In the genomic region with DNA sequence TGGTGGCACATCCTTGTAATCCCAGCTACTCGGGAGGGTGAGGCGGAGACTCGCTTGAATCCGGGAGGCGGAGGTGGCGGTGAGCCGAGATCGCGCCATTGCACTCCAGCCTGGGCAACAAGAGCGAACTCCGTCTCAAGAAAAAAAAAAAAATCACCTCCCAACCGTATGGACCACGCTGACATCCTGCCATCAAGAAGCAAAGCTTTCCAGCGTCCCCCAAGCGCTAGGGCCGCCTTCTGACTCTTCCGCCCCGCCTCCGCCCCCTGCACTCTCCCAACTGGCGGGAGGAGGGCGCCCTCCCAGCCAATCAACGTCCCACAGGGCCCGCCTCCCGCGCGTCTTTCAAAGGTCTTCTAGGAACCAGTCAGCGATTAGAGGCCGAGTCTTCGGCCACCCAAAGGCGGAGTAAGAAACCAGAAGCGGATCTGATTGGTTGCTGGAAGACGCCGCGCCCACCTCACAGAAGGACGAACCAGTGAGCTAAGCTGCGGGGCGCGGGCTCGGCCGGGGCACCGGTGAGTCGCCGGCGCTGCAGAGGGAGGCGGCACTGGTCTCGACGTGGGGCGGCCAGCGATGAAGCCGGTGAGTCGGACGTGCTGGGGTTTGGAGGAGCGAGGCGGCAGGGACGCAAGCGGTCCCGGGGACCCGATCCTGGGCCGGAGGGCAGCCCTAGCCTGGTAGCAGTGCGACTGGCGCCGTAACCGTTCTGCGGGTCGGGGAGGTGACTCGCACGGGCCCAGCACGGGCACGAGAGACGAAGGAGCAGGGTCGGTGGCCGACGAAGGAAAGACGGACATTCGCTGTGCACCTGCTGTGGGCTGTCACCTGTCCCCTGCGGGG, we compare ENCODE assay signal across 8 cellular contexts. TPM values are rescaled to one million over a fixed set of nuclear protein-coding genes. Genes with fewer than 3 reads are reported as not detected.
DNase-seq lines count a peak whose midpoint lies in the region; ATAC-seq and TF ChIP-seq lines count a peak whose summit lies in the region.

A gene with protein sequence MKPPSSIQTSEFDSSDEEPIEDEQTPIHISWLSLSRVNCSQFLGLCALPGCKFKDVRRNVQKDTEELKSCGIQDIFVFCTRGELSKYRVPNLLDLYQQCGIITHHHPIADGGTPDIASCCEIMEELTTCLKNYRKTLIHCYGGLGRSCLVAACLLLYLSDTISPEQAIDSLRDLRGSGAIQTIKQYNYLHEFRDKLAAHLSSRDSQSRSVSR (plus strand): TSS at position 515 of the 843 bp plus-strand sequence. CDS start 62 bp downstream, at position 577.

- 1% methylated on average over 65 to 76 of the region's 76 CpGs for WGBS in ovary, 3 donors
- 1% methylated on average over 57 to 69 of the region's 76 CpGs for WGBS in tibial nerve, 2 donors

- H3K4me3 Mint-ChIP-seq in activated naive CD8-positive, alpha-beta T cell: peak within 1 kb of the TSS; percentile 85

- H3K4me1 Mint-ChIP-seq in activated naive CD8-positive, alpha-beta T cell (ENCODE audit: low read depth): peaks cover 13% of the 10 kb centered on the region

- H3K27me3 Mint-ChIP-seq in activated naive CD8-positive, alpha-beta T cell: no peaks in the 10 kb centered on the region

- intact Hi-C loops in head of caudate nucleus (cut with DNase I): no loop called here
- intact Hi-C loops in ovary (cut with DNase I): no loop called here

- H3K36me3 Mint-ChIP-seq in activated naive CD8-positive, alpha-beta T cell: no peaks in the 10 kb centered on the region

- TF ChIP-seq CTCF in GM12865 (IDR thresholded peaks at IDR 0.05; ENCODE audit: insufficient read depth, low read depth, low read length, missing control alignments): peak; percentile 16
- peak; percentile 36 to 65 (median 63) for TF ChIP-seq CTCF in ovary (IDR thresholded peaks at IDR 0.05)
- TF ChIP-seq CTCF in tibial nerve (IDR thresholded peaks at IDR 0.05): peak; percentile 58 to 84 (median 63)

- DNase-seq in GM12865 (ENCODE audit: low read depth): peak; percentile 99
- peak; percentile 98 for DNase-seq in NCI-H1105 (lab: John Stamatoyannopoulos, UW)
- DNase-seq in SKM-1 treated with dmso at 0.1 percent for 144 hours (lab: John Stamatoyannopoulos, UW; ENCODE audit: unreplicated experiment): peak; percentile 90
- peak; percentile 94 to 99 (median 98) for DNase-seq in head of caudate nucleus
- DNase-seq in ovary: peak; percentile 96 to 98 (median 96)
- peak; percentile 97 to 98 for DNase-seq in tibial nerve (ENCODE audit: low spot score in 2 of 2)

- H3K9me3 Mint-ChIP-seq in activated naive CD8-positive, alpha-beta T cell (ENCODE audit: low read depth): no peaks in the 10 kb centered on the region

- H3K4me1 ChIP-seq in ovary (ENCODE audit: insufficient read depth): no peaks in the 10 kb centered on the region
- peaks cover 0 to 14% (median 0%) of the 10 kb centered on the region in 4 donors for H3K4me1 ChIP-seq in tibial nerve

- no peaks in the 10 kb centered on the region for H3K36me3 ChIP-seq in ovary
- H3K36me3 ChIP-seq in tibial nerve: no peaks in the 10 kb centered on the region

- TF ChIP-seq EP300 in ovary (IDR thresholded peaks at IDR 0.05): no peak
- TF ChIP-seq EP300 in tibial nerve (IDR thresholded peaks at IDR 0.05): peak; percentile 60 to 84

- peak within 1 kb of the TSS; percentile 75 for H3K4me3 ChIP-seq in GM12865 (ENCODE audit: low read depth, low read length)
- peak within 1 kb of the TSS; percentile 49 for H3K4me3 ChIP-seq in ovary
- peak within 1 kb of the TSS; percentile 42 to 85 (median 62) for H3K4me3 ChIP-seq in tibial nerve

- H3K27ac Mint-ChIP-seq in activated naive CD8-positive, alpha-beta T cell: peak within 1 kb of the TSS; percentile 5

- no peaks in the 10 kb centered on the region for H3K27me3 ChIP-seq in ovary
- H3K27me3 ChIP-seq in tibial nerve: no peaks in the 10 kb centered on the region

- H3K9me3 ChIP-seq in ovary (no peaks in the 10 kb centered on the region), tibial nerve (no peaks in the 10 kb centered on the region)

- peak; percentile 98 for ATAC-seq in HG02642 (IDR thresholded peaks at IDR 0.05; ENCODE audit: poor library complexity, unreplicated experiment)

- peak; percentile 43 for TF ChIP-seq POLR2A in ovary (IDR thresholded peaks at IDR 0.05)
- TF ChIP-seq POLR2A in tibial nerve (IDR thresholded peaks at IDR 0.05): peak in 1 of 2 donors; percentile 80

- H3K27ac ChIP-seq in ovary: no peak within 1 kb of the TSS
- peak within 1 kb of the TSS in 2 of 4 donors; percentile 30 to 68 for H3K27ac ChIP-seq in tibial nerve

RNA-seq across cellular contexts. Expression of the gene that starts here (rescaled TPM):
- total RNA-seq in ovary: 1 to 10 TPM in 6 of 7 donors, under 1 TPM in 1; 0.56 to 3.1 (median 1.5) TPM
- 1 to 10 TPM; 2.5 to 3.1 TPM for polyA plus RNA-seq in ovary
- total RNA-seq in tibial nerve: 1 to 10 TPM in 2 of 4 donors, not detected in 2; 3.6 to 4.6 TPM
